In the genomic region with DNA sequence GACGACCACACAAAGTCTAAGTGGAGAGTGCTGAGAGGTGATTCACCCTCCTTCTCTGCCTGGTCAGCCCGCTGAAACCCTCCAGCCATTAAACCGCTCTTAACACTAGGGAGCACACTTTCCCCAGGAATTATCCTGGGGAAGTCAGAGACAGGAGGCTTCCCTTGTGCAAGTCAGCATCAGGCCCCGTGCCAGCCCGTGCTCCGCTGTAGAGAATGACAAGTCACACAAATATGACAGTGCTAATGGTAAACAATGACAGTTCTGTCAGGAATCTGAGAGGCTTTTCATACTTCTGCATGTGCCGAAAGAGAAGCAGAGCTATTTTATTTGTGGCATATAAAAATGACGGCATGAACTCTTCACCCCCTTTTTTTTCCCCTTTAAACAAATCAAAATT, we compare ENCODE assay signal across 8 cellular contexts.
A peak's percentile ranks its signal among the peaks of the same experiment; 100 is the strongest.
DNase-seq lines count a peak whose midpoint lies in the region; ATAC-seq, FAIRE-seq and TF ChIP-seq lines count a peak whose summit lies in the region.

No MANE protein-coding gene starts in this region.

- H3K9me3 ChIP-seq in gastrocnemius medialis: no peaks in the 10 kb centered on the region

- no peaks in the 10 kb centered on the region for H3K36me3 Mint-ChIP-seq in activated naive CD8-positive, alpha-beta T cell treated with anti-CD3 and anti-CD28 coated beads for 36 hours

- peaks cover 3% of the 10 kb centered on the region for H3K27me3 Mint-ChIP-seq in activated naive CD8-positive, alpha-beta T cell treated with anti-CD3 and anti-CD28 coated beads for 36 hours

- no peak for FAIRE-seq in GM12891 (lab: Jason Lieb, UNC)

- peaks cover 2% of the 10 kb centered on the region for H3K9me3 Mint-ChIP-seq in activated naive CD8-positive, alpha-beta T cell treated with anti-CD3 and anti-CD28 coated beads for 36 hours

- H3K4me3 ChIP-seq in brain microvascular endothelial cell (ENCODE audit: low read depth, low read length) (peak overlapping the region; percentile 10), gastrocnemius medialis (peak overlapping the region in 1 of 4 donors; percentile 21)

- in situ Hi-C loops in brain microvascular endothelial cell (cut with HindIII; ENCODE audit: low pct_ligation_motif_present, low sequenced_read_pairs) (no loop called here), gastrocnemius medialis (cut with MboI; ENCODE audit: low sequenced_read_pairs in 4 of 4) (no loop called here)

- H3K4me1 Mint-ChIP-seq in activated naive CD8-positive, alpha-beta T cell treated with anti-CD3 and anti-CD28 coated beads for 36 hours: no peaks in the 10 kb centered on the region

- no peaks in the 10 kb centered on the region for H3K27me3 ChIP-seq in brain microvascular endothelial cell (replicated peaks)
- no peaks in the 10 kb centered on the region for H3K27me3 ChIP-seq in gastrocnemius medialis

- H3K27ac ChIP-seq in brain microvascular endothelial cell: peak overlapping the region; percentile 76
- H3K27ac ChIP-seq in gastrocnemius medialis: peak overlapping the region in 3 of 4 donors; percentile 1 to 47 (median 26)

- intact Hi-C loops in gastrocnemius medialis (cut with DNase I; ENCODE audit: low total_unique reads): loop anchor here (5.0 to 10.0 kb wide), 3 partner anchors 82 to 684 kb away; no protein-coding TSS in a partner anchor

- no peak overlapping the region for H3K4me3 Mint-ChIP-seq in activated naive CD8-positive, alpha-beta T cell treated with anti-CD3 and anti-CD28 coated beads for 36 hours

- TF ChIP-seq POLR2A in gastrocnemius medialis (IDR thresholded peaks at IDR 0.05) (no peak), GM12891 (IDR thresholded peaks at IDR 0.05; ENCODE audit: low read depth, low read length) (no peak)

- DNase-seq in GOT3 (lab: John Stamatoyannopoulos, UW) (peak; percentile 11), NCI-H226 (peak; percentile 89), brain microvascular endothelial cell (peak; percentile 99), iPS DF 4.7 (ENCODE audit: extremely low read depth, low spot score) (peak; percentile 56), gastrocnemius medialis (peak; percentile 73 to 84), GM12891 (ENCODE audit: insufficient read length, low spot score) (no peak)
- no peak for DNase-seq in activated naive CD8-positive, alpha-beta T cell treated with anti-CD3 and anti-CD28 coated beads for 36 hours

- no peak overlapping the region for H3K27ac Mint-ChIP-seq in activated naive CD8-positive, alpha-beta T cell treated with anti-CD3 and anti-CD28 coated beads for 36 hours

- peak; percentile 99 for ATAC-seq in gastrocnemius medialis
- ATAC-seq in GM21381 (IDR thresholded peaks at IDR 0.05; ENCODE audit: unreplicated experiment): no peak

- no peaks in the 10 kb centered on the region for H3K4me1 ChIP-seq in gastrocnemius medialis

- TF ChIP-seq CTCF in brain microvascular endothelial cell (IDR thresholded peaks at IDR 0.05; ENCODE audit: low read depth, low read length, missing control alignments) (peak; percentile 78), gastrocnemius medialis (IDR thresholded peaks at IDR 0.05 in 4 of 5, conservative IDR thresholded peaks at IDR 0.05 in 1 of 5) (peak in 4 of 5 experiments; percentile 41 to 49 (median 44))

- H3K36me3 ChIP-seq in brain microvascular endothelial cell (replicated peaks) (no peaks in the 10 kb centered on the region), gastrocnemius medialis (no peaks in the 10 kb centered on the region)

TF ChIP-seq in GM12891, 5 proteins besides CTCF, POLR2A, EP300 and RAD21:
- TF ChIP-seq PAX5 (IDR thresholded peaks at IDR 0.05; ENCODE audit: insufficient read depth, low read length, severe bottlenecking) (no peak), POLR2AphosphoS5 (IDR thresholded peaks at IDR 0.05; ENCODE audit: low read depth, low read length) (no peak), SPI1 (IDR thresholded peaks at IDR 0.05; ENCODE audit: low read depth, low read length) (no peak), POU2F2 (IDR thresholded peaks at IDR 0.05; ENCODE audit: low read depth, low read length) (no peak), TAF1 (IDR thresholded peaks at IDR 0.05; ENCODE audit: low read depth, low read length) (no peak)

Comparison
In these comparisons a context has a peak if more than half of its experiments do, and no peak if none do; other contexts are left out.
1. DNase-seq: peak in GOT3 (single experiment), NCI-H226 (single experiment), brain microvascular endothelial cell (single experiment), iPS DF 4.7 (single experiment) and gastrocnemius medialis (2 of 2); none in GM12891 (single experiment) and activated naive CD8-positive, alpha-beta T cell treated with anti-CD3 and anti-CD28 coated beads for 36 hours (single experiment).